Comparison of ENCODE assay signal across 8 cellular contexts in genomic region chr6:158910484-158911075, GRCh38.
A peak's percentile ranks its signal among the peaks of the same experiment; 100 is the strongest.
DNase-seq lines count a peak whose midpoint lies in the region; ATAC-seq, FAIRE-seq and TF ChIP-seq lines count a peak whose summit lies in the region.

No MANE protein-coding gene starts in this region.

- no peak for FAIRE-seq in HepG2 (lab: Jason Lieb, UNC)

- POLR2A ChIA-PET in HepG2 (lab: Yijun Ruan, JAX), result no interaction called here

- in situ Hi-C loops in HepG2 (cut with HindIII; ENCODE audit: extremely low pct_ligation_motif_present, low pct_unique_long_range_greater_than_20kb), result no loop called here

- TF ChIP-seq POLR2A in HepG2 (IDR thresholded peaks at IDR 0.05; ENCODE audit: insufficient read depth in 1 of 2, low read depth in 2 of 2, low read length in 2 of 2), result no peak

- BruUV-seq in HepG2 (replicated peaks; lab: Mats Ljungman, UMichigan), result no TSS peak

- peak; percentile 22 for DNase-seq in activated naive CD4-positive, alpha-beta T cell treated with anti-CD3 and anti-CD28 coated beads for 36 hours
- no peak for DNase-seq in activated naive CD4-positive, alpha-beta T cell treated with anti-CD3 and anti-CD28 coated beads, Interleukin-2, amount 50 U/mL, for 16 hours
- no peak for DNase-seq in effector memory CD8-positive, alpha-beta T cell
- DNase-seq in smooth muscle cell (lab: John Stamatoyannopoulos, UW; ENCODE audit: unreplicated experiment) (no peak), COLO829 (ENCODE audit: low spot score) (no peak), HepG2 (ENCODE audit: low spot score) (no peak), NCI-H2227 treated with DMSO at 0.1 percent for 48 hours (lab: John Stamatoyannopoulos, UW) (no peak)

- H3K36me3 Mint-ChIP-seq in activated naive CD4-positive, alpha-beta T cell treated with anti-CD3 and anti-CD28 coated beads for 36 hours (ENCODE audit: low read depth), result peaks cover 2% of the 10 kb centered on the region
- no peaks in the 10 kb centered on the region for H3K36me3 Mint-ChIP-seq in IgD-negative memory B cell
- peaks cover 3% of the 10 kb centered on the region for H3K36me3 Mint-ChIP-seq in effector memory CD8-positive, alpha-beta T cell (ENCODE audit: insufficient read depth)

- H4K20me1 ChIP-seq in smooth muscle cell (ENCODE audit: low read depth) (no peaks in the 10 kb centered on the region), HepG2 (ENCODE audit: insufficient read depth, low read length) (no peaks in the 10 kb centered on the region)

- H3K4me3 ChIP-seq in smooth muscle cell (peak overlapping the region; percentile 32), HepG2 (replicated peaks in 1 of 3; ENCODE audit: insufficient read depth in 1 of 3, low read depth in 2 of 3, low read length in 3 of 3) (no peak overlapping the region)

- H3K27ac Mint-ChIP-seq in activated naive CD4-positive, alpha-beta T cell treated with anti-CD3 and anti-CD28 coated beads for 36 hours, result peak overlapping the region; percentile 57
- H3K27ac Mint-ChIP-seq in IgD-negative memory B cell, result peak overlapping the region; percentile 96 to 99 (median 96)
- peak overlapping the region; percentile 33 to 84 for H3K27ac Mint-ChIP-seq in effector memory CD8-positive, alpha-beta T cell

- no peaks in the 10 kb centered on the region for H3K27me3 Mint-ChIP-seq in activated naive CD4-positive, alpha-beta T cell treated with anti-CD3 and anti-CD28 coated beads for 36 hours (ENCODE audit: low read depth)
- H3K27me3 Mint-ChIP-seq in IgD-negative memory B cell, result peaks cover 4% of the 10 kb centered on the region
- H3K27me3 Mint-ChIP-seq in effector memory CD8-positive, alpha-beta T cell, result no peaks in the 10 kb centered on the region

- intact Hi-C loops in activated naive CD4-positive, alpha-beta T cell treated with anti-CD3 and anti-CD28 coated beads for 36 hours (cut with micrococcal nuclease), result loop anchor here (2.0 kb wide), 1 partner anchor 42 kb away; no protein-coding TSS in a partner anchor
- intact Hi-C loops in HepG2 (cut with micrococcal nuclease; ENCODE audit: unreplicated experiment), result no loop called here

- TF ChIP-seq RAD21 in HepG2 (CRISPR knock-in tag; IDR thresholded peaks at IDR 0.05), result no peak

- TF ChIP-seq EP300 in HepG2 (IDR thresholded peaks at IDR 0.05; ENCODE audit: low read depth in 2 of 2, low read length in 2 of 2) (no peak), HepG2 (CRISPR knock-in tag; IDR thresholded peaks at IDR 0.05; ENCODE audit: borderline replicate concordance) (no peak)

- no peak for TF ChIP-seq CTCF in smooth muscle cell (IDR thresholded peaks at IDR 0.05; ENCODE audit: borderline replicate concordance, insufficient read depth, poor library complexity, severe bottlenecking)
- no peak for TF ChIP-seq CTCF in HepG2 (CRISPR knock-in tag; IDR thresholded peaks at IDR 0.05)

- H3K9me3 ChIP-seq in smooth muscle cell (replicated peaks; ENCODE audit: low read depth) (peaks cover 7% of the 10 kb centered on the region), HepG2 (ENCODE audit: low read length) (peaks cover 9% of the 10 kb centered on the region)

- peak overlapping the region; percentile 57 for H3K4me3 Mint-ChIP-seq in activated naive CD4-positive, alpha-beta T cell treated with anti-CD3 and anti-CD28 coated beads for 36 hours
- H3K4me3 Mint-ChIP-seq in IgD-negative memory B cell, result peak overlapping the region; percentile 80 to 95 (median 93)
- peak overlapping the region; percentile 64 to 65 for H3K4me3 Mint-ChIP-seq in effector memory CD8-positive, alpha-beta T cell

- 15% methylated on average over 9 of the region's 9 CpGs for WGBS in smooth muscle cell (ENCODE audit: low lambda C conversion rate)
- 37% methylated on average over 9 of the region's 9 CpGs for WGBS in HepG2 (ENCODE audit: low lambda C conversion rate)

- H3K79me2 ChIP-seq in smooth muscle cell (ENCODE audit: low read depth), result no peaks in the 10 kb centered on the region
- no peaks in the 10 kb centered on the region for H3K79me2 ChIP-seq in HepG2 (ENCODE audit: insufficient read depth, low read length)

- H3K4me1 ChIP-seq in smooth muscle cell (ENCODE audit: low read depth) (peaks cover 21% of the 10 kb centered on the region), HepG2 (ENCODE audit: insufficient read depth, low read length) (peaks cover 6% of the 10 kb centered on the region; the same call in 1 of the 2 replicates)

- H3F3A ChIP-seq in smooth muscle cell (ENCODE audit: low read depth), result no peaks in the 10 kb centered on the region

- H3K36me3 ChIP-seq in smooth muscle cell (ENCODE audit: low read depth) (no peaks in the 10 kb centered on the region), HepG2 (replicated peaks in 1 of 2; ENCODE audit: control insufficient read depth in 1 of 2, insufficient read depth in 2 of 2, low read length in 2 of 2) (no peaks in the 10 kb centered on the region)

- H3K9ac ChIP-seq in smooth muscle cell (ENCODE audit: low read depth), result peak overlapping the region; percentile 58
- H3K9ac ChIP-seq in HepG2 (ENCODE audit: insufficient read depth, low read depth, low read length), result no peak overlapping the region

- peak overlapping the region; percentile 96 for H3K27ac ChIP-seq in smooth muscle cell (ENCODE audit: low read depth)
- no peak overlapping the region for H3K27ac ChIP-seq in HepG2 (ENCODE audit: extremely low read length, insufficient read depth, low read length)

- H3K4me2 ChIP-seq in smooth muscle cell (peak overlapping the region; percentile 81), HepG2 (ENCODE audit: low read depth, low read length) (no peak overlapping the region)

- CTCF ChIA-PET in activated naive CD4-positive, alpha-beta T cell treated with anti-CD3 and anti-CD28 coated beads for 36 hours (lab: Charles Lee), result interaction anchor here (0.6 to 2.0 kb wide), 2 partner anchors 18 to 41 kb away, joined by 3 to 7 read pairs; no protein-coding TSS in a partner anchor
- CTCF ChIA-PET in HepG2 (lab: Yijun Ruan, JAX; ENCODE audit: low intra/inter-chr PET ratio, low total read pairs), result no interaction called here

- peaks cover 11% of the 10 kb centered on the region for H3K9me3 Mint-ChIP-seq in activated naive CD4-positive, alpha-beta T cell treated with anti-CD3 and anti-CD28 coated beads for 36 hours
- H3K9me3 Mint-ChIP-seq in IgD-negative memory B cell, result peaks cover 5 to 12% (median 9%) of the 10 kb centered on the region in 3 donors
- H3K9me3 Mint-ChIP-seq in effector memory CD8-positive, alpha-beta T cell, result peaks cover 3 to 12% of the 10 kb centered on the region in 2 donors

- ATAC-seq in effector memory CD8-positive, alpha-beta T cell (replicated peaks), result peak; percentile 44
- no peak for ATAC-seq in HepG2

- peaks cover 35% of the 10 kb centered on the region for H3K4me1 Mint-ChIP-seq in activated naive CD4-positive, alpha-beta T cell treated with anti-CD3 and anti-CD28 coated beads for 36 hours (ENCODE audit: low read depth)
- peaks cover 34 to 42% (median 34%) of the 10 kb centered on the region in 3 donors for H3K4me1 Mint-ChIP-seq in IgD-negative memory B cell
- H3K4me1 Mint-ChIP-seq in effector memory CD8-positive, alpha-beta T cell (ENCODE audit: low read depth in 2 of 2), result peaks cover 31 to 34% of the 10 kb centered on the region in 2 donors

- H2AFZ ChIP-seq in smooth muscle cell (ENCODE audit: low read depth) (peak overlapping the region; percentile 79), HepG2 (ENCODE audit: low read length) (no peak overlapping the region)

- H3K27me3 ChIP-seq in smooth muscle cell (ENCODE audit: low read depth) (no peaks in the 10 kb centered on the region), HepG2 (ENCODE audit: control insufficient read depth in 1 of 2, insufficient read depth in 2 of 2, low read length in 2 of 2) (no peaks in the 10 kb centered on the region; a peak in 2 of 5 replicates)

TF ChIP-seq in HepG2, 621 proteins besides CTCF, POLR2A, EP300 and RAD21 (continues in another document):
- TF ChIP-seq UBTF (CRISPR knock-in tag; IDR thresholded peaks at IDR 0.05) (no peak), ZNF674 (CRISPR knock-in tag; IDR thresholded peaks at IDR 0.05; ENCODE audit: low read depth) (no peak), IRF1 (CRISPR knock-in tag; IDR thresholded peaks at IDR 0.05; ENCODE audit: low read depth) (no peak), ELF1 (CRISPR knock-in tag; IDR thresholded peaks at IDR 0.05) (no peak)
- TF ChIP-seq, protein P1, sequence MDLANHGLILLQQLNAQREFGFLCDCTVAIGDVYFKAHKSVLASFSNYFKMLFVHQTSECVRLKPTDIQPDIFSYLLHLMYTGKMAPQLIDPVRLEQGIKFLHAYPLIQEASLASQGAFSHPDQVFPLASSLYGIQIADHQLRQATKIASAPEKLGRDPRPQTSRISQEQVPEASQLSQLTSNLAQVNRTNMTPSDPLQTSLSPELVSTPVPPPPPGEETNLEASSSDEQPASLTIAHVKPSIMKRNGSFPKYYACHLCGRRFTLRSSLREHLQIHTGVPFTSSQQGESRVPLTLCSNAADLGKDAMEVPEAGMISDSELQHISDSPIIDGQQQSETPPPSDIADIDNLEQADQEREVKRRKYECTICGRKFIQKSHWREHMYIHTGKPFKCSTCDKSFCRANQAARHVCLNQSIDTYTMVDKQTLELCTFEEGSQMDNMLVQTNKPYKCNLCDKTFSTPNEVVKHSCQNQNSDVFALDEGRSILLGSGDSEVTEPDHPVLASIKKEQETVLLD (CRISPR knock-in tag; IDR thresholded peaks at IDR 0.05; ENCODE audit: low read depth), result no peak
